ENCODE assay signal across 10 cellular contexts in the genomic region with DNA sequence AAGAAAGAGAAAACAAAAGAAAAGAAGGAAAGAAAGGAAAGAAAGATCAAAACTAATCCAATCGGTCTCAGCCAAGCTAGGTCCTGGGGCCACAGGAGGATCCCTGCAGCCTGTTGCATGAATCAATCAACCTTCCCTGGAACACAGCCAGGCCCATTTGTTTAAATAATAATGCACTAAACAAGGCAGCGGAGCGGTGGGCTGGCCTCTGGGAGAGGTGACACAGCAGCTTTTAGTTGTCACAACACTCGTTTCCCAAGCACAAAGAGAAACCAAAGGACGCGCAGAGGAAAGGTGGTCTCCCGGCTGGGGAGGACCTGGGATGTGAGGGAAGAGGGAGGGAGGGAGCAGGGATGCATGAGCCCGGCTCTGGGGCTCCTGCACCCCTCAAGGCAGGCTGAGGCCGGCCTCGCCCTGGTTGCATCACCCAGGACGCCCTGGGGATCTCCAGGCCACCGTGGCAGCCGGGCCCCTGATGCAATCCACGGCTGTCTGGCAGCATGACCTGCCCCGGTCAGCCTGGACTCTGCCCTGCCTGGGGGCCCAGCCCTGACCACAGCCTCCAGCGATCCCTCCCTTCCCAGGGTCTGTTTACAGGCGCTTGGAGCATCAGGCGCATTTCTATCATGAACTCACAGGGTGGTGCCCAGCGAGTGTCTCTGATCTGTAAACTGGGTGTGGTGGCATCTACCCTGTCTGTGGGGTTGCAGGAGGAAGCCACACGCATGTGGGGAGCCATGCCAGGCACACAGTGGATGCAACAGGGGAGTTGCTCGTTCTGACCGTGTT. TPM values are rescaled to one million over a fixed set of nuclear protein-coding genes. Genes with fewer than 3 reads are reported as not detected.
DNase-seq lines count a peak whose midpoint lies in the region; ATAC-seq, FAIRE-seq and TF ChIP-seq lines count a peak whose summit lies in the region.
"Had no signal": no experiment of that assay in that cellular context is flagged by ENCODE, and none has a peak within 500 bp of the region (broad histone marks: within the 10 kb centered on the region; RNA-seq: fewer than 3 reads in every experiment).

No MANE protein-coding gene starts in this region.

- CTCF ChIA-PET in HepG2 (lab: Yijun Ruan, JAX; ENCODE audit: low intra/inter-chr PET ratio, low total read pairs): no interaction called here

- peak overlapping the region; percentile 36 for H3K4me3 Mint-ChIP-seq in chondrocyte (ENCODE audit: unreplicated experiment)
- H3K4me3 Mint-ChIP-seq: activated B cell treated with CpG ODN at 0.5 μM for 24 hours; CD4-positive, CD25-positive, alpha-beta regulatory T cell had no signal

- TF ChIP-seq EP300 in HepG2 (IDR thresholded peaks at IDR 0.05; ENCODE audit: low read depth in 2 of 2, low read length in 2 of 2) (peak; percentile 89 to 97), HepG2 (CRISPR knock-in tag; IDR thresholded peaks at IDR 0.05; ENCODE audit: borderline replicate concordance) (peak; percentile 96)

- H3K9me3 ChIP-seq in HepG2 (ENCODE audit: low read length): no peaks in the 10 kb centered on the region

- no peak; the same call in none of the 2 replicates for TF ChIP-seq RAD21 in HepG2 (CRISPR knock-in tag; IDR thresholded peaks at IDR 0.05)

- no peaks in the 10 kb centered on the region for H3K9me3 Mint-ChIP-seq in chondrocyte (ENCODE audit: low read depth)
- H3K9me3 Mint-ChIP-seq: activated B cell treated with CpG ODN at 0.5 μM for 24 hours had no signal

- peaks cover 86% of the 10 kb centered on the region for H3K4me1 ChIP-seq in HepG2 (ENCODE audit: insufficient read depth, low read length)

- no peaks in the 10 kb centered on the region for H4K20me1 ChIP-seq in HepG2 (ENCODE audit: insufficient read depth, low read length)

- intact Hi-C loops in HepG2 (cut with micrococcal nuclease; ENCODE audit: unreplicated experiment): loop anchor here (1.0 to 5.0 kb wide), 2 partner anchors 36 to 67 kb away; a partner anchor contains a TSS

- no peak for TF ChIP-seq CTCF in chondrocyte (IDR thresholded peaks at IDR 0.05)
- peak; percentile 40 for TF ChIP-seq CTCF in HepG2 (CRISPR knock-in tag; IDR thresholded peaks at IDR 0.05)

- H3K27me3 ChIP-seq in HepG2 (ENCODE audit: control insufficient read depth in 1 of 2, insufficient read depth in 2 of 2, low read length in 2 of 2): peaks cover under 1 to 7% of the 10 kb centered on the region in 2 experiments; a peak in 2 of 5 replicates

- POLR2A ChIA-PET in HepG2 (lab: Yijun Ruan, JAX): interaction anchor here (0.7 to 2.3 kb wide), 11 partner anchors 8 to 69 kb away, joined by 3 to 18 read pairs (median 4); a partner anchor contains a TSS

- peak overlapping the region; percentile 92 for H3K9ac ChIP-seq in HepG2 (ENCODE audit: insufficient read depth, low read depth, low read length)

- peak; percentile 38 for DNase-seq in NCI-H82 (lab: John Stamatoyannopoulos, UW)
- no peak for DNase-seq in NCI-H82 treated with DMSO at 0.1 percent for 48 hours (lab: John Stamatoyannopoulos, UW; ENCODE audit: unreplicated experiment)
- peak; percentile 23 for DNase-seq in NCI-H526 treated with DMSO at 0.1 percent for 48 hours (lab: John Stamatoyannopoulos, UW)
- peak; percentile 78 for DNase-seq in chondrocyte (ENCODE audit: low spot score)
- DNase-seq in HepG2 (ENCODE audit: low spot score): peak; percentile 94
- no peak for DNase-seq in KBM-7
- no peak for DNase-seq in stimulated activated CD8-positive, alpha-beta memory T cell treated with anti-CD3 and anti-CD28 coated beads, Interleukin-4, amount 100 ng/mL, for 48 hours
- no peak for DNase-seq in stimulated activated CD4-positive, alpha-beta T cell treated with anti-CD3 and anti-CD28 coated beads, Interleukin-15, amount 100 ng/mL, for 24 hours
- DNase-seq: activated B cell treated with CpG ODN at 0.5 μM for 24 hours had no signal

- TF ChIP-seq POLR2A in HepG2 (IDR thresholded peaks at IDR 0.05; ENCODE audit: insufficient read depth in 1 of 2, low read depth in 2 of 2, low read length in 2 of 2): peak; percentile 73 to 86

- 3% methylated on average over 9 of the region's 22 CpGs for WGBS in HepG2 (ENCODE audit: low lambda C conversion rate)

- FAIRE-seq in HepG2 (lab: Jason Lieb, UNC): peak; percentile 94

- peak overlapping the region; percentile 23 to 67 (median 57); a peak in 5 of 6 replicates for H3K4me3 ChIP-seq in HepG2 (replicated peaks in 1 of 3; ENCODE audit: insufficient read depth in 1 of 3, low read depth in 2 of 3, low read length in 3 of 3)

- peak overlapping the region; percentile 99 for H3K27ac ChIP-seq in HepG2 (ENCODE audit: extremely low read length, insufficient read depth, low read length)

- H3K27me3 Mint-ChIP-seq in chondrocyte (ENCODE audit: low read depth): no peaks in the 10 kb centered on the region

- H3K79me2 ChIP-seq in HepG2 (ENCODE audit: insufficient read depth, low read length): no peaks in the 10 kb centered on the region

- in situ Hi-C loops in HepG2 (cut with HindIII; ENCODE audit: extremely low pct_ligation_motif_present, low pct_unique_long_range_greater_than_20kb) (no loop called here), KBM-7 (cut with MboI; ENCODE audit: low pct_unique_long_range_greater_than_20kb, low sequenced_read_pairs) (no loop called here)

- ATAC-seq in HepG2: peak; percentile 92

- peak overlapping the region; percentile 94 for H3K27ac Mint-ChIP-seq in chondrocyte (ENCODE audit: unreplicated experiment)
- H3K27ac Mint-ChIP-seq: activated B cell treated with CpG ODN at 0.5 μM for 24 hours had no signal

- peak overlapping the region; percentile 95 for H3K4me2 ChIP-seq in HepG2 (ENCODE audit: low read depth, low read length)

- peaks cover 39% of the 10 kb centered on the region for H3K4me1 Mint-ChIP-seq in chondrocyte (ENCODE audit: low read depth)
- H3K4me1 Mint-ChIP-seq: activated B cell treated with CpG ODN at 0.5 μM for 24 hours had no signal

- BruUV-seq in HepG2 (replicated peaks; lab: Mats Ljungman, UMichigan): no TSS peak

- H3K36me3 ChIP-seq in HepG2 (replicated peaks in 1 of 2; ENCODE audit: control insufficient read depth in 1 of 2, insufficient read depth in 2 of 2, low read length in 2 of 2): no peaks in the 10 kb centered on the region

- H3K36me3 Mint-ChIP-seq in chondrocyte (ENCODE audit: low read depth): no peaks in the 10 kb centered on the region
- H3K36me3 Mint-ChIP-seq: CD4-positive, CD25-positive, alpha-beta regulatory T cell had no signal

- no peak overlapping the region for H2AFZ ChIP-seq in HepG2 (ENCODE audit: low read length)

RNA-seq across cellular contexts. Expression of a gene that starts 32.5 kb away (rescaled TPM):
- total RNA-seq in chondrocyte (1.3 to 2.4 TPM (median 1.3 TPM) in 3 replicates), HepG2 (2016; rRNA removed; fragmentation: Illumina TruSeq; extraction: Trizol) (0.38 and 0.80 TPM in 2 replicates)
- total RNA-seq in HepG2 (2016; cell fraction: cytosol; rRNA removed; fragmentation: Illumina TruSeq; extraction: Trizol; ENCODE audit: low read depth): 0.79 and 1.1 TPM in 2 replicates
- total RNA-seq in HepG2 (2016; cell fraction: insoluble cytoplasmic fraction; rRNA removed; fragmentation: Illumina TruSeq; extraction: Trizol): 0.36 and 0.78 TPM in 2 replicates
- 1.2 and 1.4 TPM in 2 replicates for total RNA-seq in HepG2 (2016; cell fraction: membrane; rRNA removed; fragmentation: Illumina TruSeq; extraction: Trizol)
- 0.69 and 0.75 TPM in 2 replicates for total RNA-seq in HepG2 (2016; cell fraction: nucleus; rRNA removed; fragmentation: Illumina TruSeq; extraction: Trizol)
- 0.55 and 2.0 TPM in 2 replicates for polyA plus RNA-seq in HepG2 (2011; rRNA removed)
- 0.69 and 1.1 TPM in 2 replicates for polyA plus RNA-seq in HepG2 (2011; cell fraction: cytosol; rRNA removed)
- 3.2 and 5.2 TPM in 2 replicates for polyA plus RNA-seq in HepG2 (2011; cell fraction: nucleus; rRNA removed)
- 0.24 and 0.57 TPM in 2 replicates for polyA plus RNA-seq in HepG2 (2012)
- 0.80 and 1.2 TPM in 2 replicates for polyA plus RNA-seq in HepG2 (2016; cell fraction: cytosol; fragmentation: Illumina TruSeq; extraction: Trizol; ENCODE audit: low read depth)
- polyA plus RNA-seq in HepG2 (2016; cell fraction: insoluble cytoplasmic fraction; fragmentation: Illumina TruSeq; extraction: Trizol; ENCODE audit: low read depth): 0.53 and 1.4 TPM in 2 replicates
- 1.5 and 2.6 TPM in 2 replicates for polyA plus RNA-seq in HepG2 (2016; cell fraction: membrane; fragmentation: Illumina TruSeq; extraction: Trizol; ENCODE audit: low read depth)
- 2.1 and 2.8 TPM in 2 replicates for polyA plus RNA-seq in HepG2 (2016; cell fraction: nucleus; fragmentation: Illumina TruSeq; extraction: Trizol; ENCODE audit: insufficient read depth, low read depth)
- 0.70 and 1.1 TPM in 2 replicates for polyA minus RNA-seq in HepG2 (2011; rRNA and poly(A)+ RNA removed; ENCODE audit: low replicate concordance)
- polyA minus RNA-seq in HepG2 (2011; cell fraction: cytosol; rRNA and poly(A)+ RNA removed): 1.5 TPM in 1 of 2 replicates, not detected in the other
- 1.4 and 2.6 TPM in 2 replicates for polyA minus RNA-seq in HepG2 (2011; cell fraction: nucleus; rRNA and poly(A)+ RNA removed)
- total RNA-seq: CD4-positive, CD25-positive, alpha-beta regulatory T cell had no signal

RNA-seq across cellular contexts. Expression of a gene that starts 33.8 kb away (rescaled TPM):
- 54.2 to 65.7 TPM (median 56.1 TPM) in 3 replicates for total RNA-seq in chondrocyte
- 1.7 and 2.8 TPM in 2 replicates for total RNA-seq in HepG2 (2016; rRNA removed; fragmentation: Illumina TruSeq; extraction: Trizol)
- total RNA-seq in HepG2 (2016; cell fraction: cytosol; rRNA removed; fragmentation: Illumina TruSeq; extraction: Trizol; ENCODE audit: low read depth): 1.9 and 2.4 TPM in 2 replicates
- total RNA-seq in HepG2 (2016; cell fraction: insoluble cytoplasmic fraction; rRNA removed; fragmentation: Illumina TruSeq; extraction: Trizol): 1.6 and 3.3 TPM in 2 replicates
- total RNA-seq in HepG2 (2016; cell fraction: membrane; rRNA removed; fragmentation: Illumina TruSeq; extraction: Trizol): 1.7 and 2.8 TPM in 2 replicates
- 4.9 and 6.0 TPM in 2 replicates for total RNA-seq in HepG2 (2016; cell fraction: nucleus; rRNA removed; fragmentation: Illumina TruSeq; extraction: Trizol)
- polyA plus RNA-seq in HepG2 (2011; rRNA removed): 10.1 and 13.9 TPM in 2 replicates
- polyA plus RNA-seq in HepG2 (2011; cell fraction: cytosol; rRNA removed): 2.2 and 3.2 TPM in 2 replicates
- polyA plus RNA-seq in HepG2 (2011; cell fraction: nucleus; rRNA removed): 132 and 157 TPM in 2 replicates
- polyA plus RNA-seq in HepG2 (2012): 16.0 and 35.4 TPM in 2 replicates
- polyA plus RNA-seq in HepG2 (2016; cell fraction: cytosol; fragmentation: Illumina TruSeq; extraction: Trizol; ENCODE audit: low read depth): 0.21 and 0.24 TPM in 2 replicates
- 3.6 and 5.0 TPM in 2 replicates for polyA plus RNA-seq in HepG2 (2016; cell fraction: insoluble cytoplasmic fraction; fragmentation: Illumina TruSeq; extraction: Trizol; ENCODE audit: low read depth)
- 0.60 and 0.72 TPM in 2 replicates for polyA plus RNA-seq in HepG2 (2016; cell fraction: membrane; fragmentation: Illumina TruSeq; extraction: Trizol; ENCODE audit: low read depth)
- 27.6 and 31.1 TPM in 2 replicates for polyA plus RNA-seq in HepG2 (2016; cell fraction: nucleus; fragmentation: Illumina TruSeq; extraction: Trizol; ENCODE audit: insufficient read depth, low read depth)
- polyA minus RNA-seq in HepG2 (2011; rRNA and poly(A)+ RNA removed; ENCODE audit: low replicate concordance): 11.3 and 13.5 TPM in 2 replicates
- polyA minus RNA-seq in HepG2 (2011; cell fraction: cytosol; rRNA and poly(A)+ RNA removed): 7.8 and 10.2 TPM in 2 replicates
- polyA minus RNA-seq in HepG2 (2011; cell fraction: nucleus; rRNA and poly(A)+ RNA removed): 15.5 and 17.8 TPM in 2 replicates

Comparison
In these comparisons a context has a peak if more than half of its experiments do, and no peak if none do; other contexts are left out.
1. DNase-seq: peak in NCI-H82 (single experiment), NCI-H526 treated with DMSO at 0.1 percent for 48 hours (single experiment), chondrocyte (single experiment) and HepG2 (single experiment); none in NCI-H82 treated with DMSO at 0.1 percent for 48 hours (single experiment), KBM-7 (single experiment), stimulated activated CD8-positive, alpha-beta memory T cell treated with anti-CD3 and anti-CD28 coated beads, Interleukin-4, amount 100 ng/mL, for 48 hours (single experiment) and stimulated activated CD4-positive, alpha-beta T cell treated with anti-CD3 and anti-CD28 coated beads, Interleukin-15, amount 100 ng/mL, for 24 hours (single experiment).